ENCODE assay signal across 9 cellular contexts in the genomic region with DNA sequence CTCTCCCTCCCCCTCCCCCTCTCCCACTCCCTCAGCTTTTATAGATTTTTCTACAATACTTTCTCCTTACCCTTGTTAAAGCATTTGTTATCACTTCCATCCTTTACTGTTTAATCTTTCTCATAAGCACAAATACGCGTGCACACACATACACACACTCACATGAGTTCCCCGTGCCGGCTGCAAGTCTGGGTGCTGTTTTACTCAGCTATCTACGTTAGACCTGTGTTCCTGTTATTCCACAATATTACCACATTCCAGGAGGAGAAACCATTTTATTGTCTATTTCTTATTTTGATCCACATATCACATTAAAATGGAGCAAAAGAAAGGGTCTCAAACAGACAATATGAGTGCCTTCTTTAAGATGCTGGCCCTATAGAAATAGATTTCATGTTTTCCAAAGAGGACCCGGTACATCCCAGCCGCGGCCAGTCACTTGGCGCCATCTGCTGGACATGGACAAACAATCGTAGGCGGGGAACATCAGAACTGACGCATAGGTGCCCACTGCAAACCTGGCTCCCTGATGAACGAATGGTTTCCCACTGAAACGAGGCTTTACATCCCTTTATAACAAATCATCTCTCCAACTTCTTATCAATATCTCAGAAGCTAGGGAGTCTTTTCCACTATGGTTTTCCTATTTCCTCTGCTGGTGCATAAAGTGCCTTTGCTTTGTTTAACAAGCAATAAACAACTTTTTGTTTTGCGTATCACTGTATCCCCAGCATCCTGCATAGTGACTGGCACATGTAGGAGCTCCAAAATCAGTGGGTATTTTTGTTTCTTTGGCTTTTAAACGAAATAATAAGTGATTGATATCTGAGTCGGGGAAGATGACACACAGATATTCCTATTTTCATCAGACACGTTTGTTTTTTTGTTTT. TPM values are rescaled to one million over a fixed set of nuclear protein-coding genes. Genes with fewer than 3 reads are reported as not detected.
DNase-seq lines count a peak whose midpoint lies in the region; ATAC-seq, FAIRE-seq and TF ChIP-seq lines count a peak whose summit lies in the region.
"Had no signal": no experiment of that assay in that cellular context is flagged by ENCODE, and none has a peak within 500 bp of the region (broad histone marks: within the 10 kb centered on the region; RNA-seq: fewer than 3 reads in every experiment).

No MANE protein-coding gene starts in this region.

- TF ChIP-seq CTCF in GM12878 (IDR thresholded peaks at IDR 0.05 in 2 of 3, conservative IDR thresholded peaks at IDR 0.05 in 1 of 3; ENCODE audit: control insufficient read depth in 2 of 3, extremely low read depth in 1 of 3, insufficient read depth in 1 of 3, low read depth in 3 of 3, low read length in 3 of 3) (peak; percentile 69 to 81 (median 74)), spleen (IDR thresholded peaks at IDR 0.05 in 8 of 11, conservative IDR thresholded peaks at IDR 0.05 in 3 of 11) (peak in 9 of 11 experiments; percentile 53 to 75 (median 68))

- POLR2A ChIA-PET in GM12878 (lab: Charles Lee): interaction anchor here (0.7 kb wide), 1 partner anchor 330 kb away, joined by 3 read pairs; no protein-coding TSS in a partner anchor

- H3K4me2 ChIP-seq in GM12878 (ENCODE audit: control insufficient read depth, insufficient read depth): no peak overlapping the region
- H3K4me2 ChIP-seq: BLaER1 had no signal

- FAIRE-seq in GM12878 (lab: Jason Lieb, UNC): no peak

- TF ChIP-seq EP300 in GM12878 (IDR thresholded peaks at IDR 0.05; ENCODE audit: borderline replicate concordance in 1 of 2, control insufficient read depth in 1 of 2, low read depth in 2 of 2, low read length in 2 of 2): no peak

- peak; percentile 54 to 79 (median 55) for DNase-seq in NCI-H1417 (lab: John Stamatoyannopoulos, UW)
- DNase-seq in NCI-H1417 treated with DMSO at 0.1 percent for 48 hours (lab: John Stamatoyannopoulos, UW): no peak
- peak; percentile 6 for DNase-seq in NCI-H1092 (lab: John Stamatoyannopoulos, UW)
- DNase-seq in T-helper 1 cell: peak in 4 of 5 donors; percentile 21 to 43 (median 24)
- no peak for DNase-seq in GM12878 (ENCODE audit: low read depth, low spot score)
- DNase-seq in iPS-NIHi11 (ENCODE audit: low spot score): peak; percentile 89
- peak; percentile 78 for DNase-seq in spleen

- in situ Hi-C loops in GM12878 (cut with MboI): no loop called here

- SMC1A ChIA-PET in GM12878 (lab: Charles Lee; ENCODE audit: uncharacterized antibody, unreplicated experiment): interaction anchor here (0.6 to 1.4 kb wide), 5 partner anchors 87 to 859 kb away, joined by 3 to 5 read pairs (median 3); no protein-coding TSS in a partner anchor

- TF ChIP-seq POLR2A in GM12878 (IDR thresholded peaks at IDR 0.05; ENCODE audit: low read depth, low read length): no peak
- no peak for TF ChIP-seq POLR2A in spleen (IDR thresholded peaks at IDR 0.05)

- no peaks in the 10 kb centered on the region for H3K4me1 ChIP-seq in GM12878 (ENCODE audit: control insufficient read depth, insufficient read depth, low read length)
- peaks cover 0 to 8% (median 0%) of the 10 kb centered on the region in 6 donors for H3K4me1 ChIP-seq in spleen
- H3K4me1 ChIP-seq: BLaER1 had no signal

- H3K36me3 ChIP-seq in GM12878 (ENCODE audit: control insufficient read depth in 2 of 2, insufficient read depth in 2 of 2, low read length in 1 of 2): no peaks in the 10 kb centered on the region
- H3K36me3 ChIP-seq in spleen: no peaks in the 10 kb centered on the region
- H3K36me3 ChIP-seq: BLaER1 had no signal

- H3K27ac ChIP-seq in GM12878 (ENCODE audit: control insufficient read depth, insufficient read depth) (no peak overlapping the region), spleen (no peak overlapping the region)
- H3K27ac ChIP-seq: BLaER1 had no signal

- CTCF ChIA-PET in GM12878 (lab: Yijun Ruan, JAX): interaction anchor here (0.5 to 3.1 kb wide), 22 partner anchors 8 to 1310 kb away, joined by 3 to 19 read pairs (median 3); no protein-coding TSS in a partner anchor

- 25% methylated on average over 18 of the region's 18 CpGs for WGBS in GM12878 (ENCODE audit: insufficient coverage, insufficient replicate concordance, low lambda C conversion rate, missing lambda C conversion rate)
- WGBS in spleen, 5 donors: 27 to 32% (median 29%) methylated on average over 18 of the region's 18 CpGs

- H2AFZ ChIP-seq in GM12878 (ENCODE audit: control insufficient read depth, low read depth, low read length): no peak overlapping the region

- no peak overlapping the region for H3K4me3 ChIP-seq in GM12878
- H3K4me3 ChIP-seq in spleen: no peak overlapping the region
- H3K4me3 ChIP-seq: BLaER1 had no signal

- peak; percentile 89 for TF ChIP-seq RAD21 in GM12878 (IDR thresholded peaks at IDR 0.05; ENCODE audit: insufficient read depth, low read depth, low read length)

- no peaks in the 10 kb centered on the region; the same call in 2 of the 3 replicates for H3K9me3 ChIP-seq in GM12878 (replicated peaks; ENCODE audit: control insufficient read depth, insufficient read depth, low read length)
- H3K9me3 ChIP-seq in spleen: peaks cover 3 to 22% (median 16%) of the 10 kb centered on the region in 8 donors

- H3K79me2 ChIP-seq in GM12878 (ENCODE audit: control insufficient read depth, insufficient read depth, low read length): no peaks in the 10 kb centered on the region

- RAD21 ChIA-PET in GM12878 (lab: Charles Lee; ENCODE audit: unreplicated experiment): interaction anchor here (0.7 to 1.6 kb wide), 2 partner anchors 211 to 860 kb away, joined by 3 read pairs; no protein-coding TSS in a partner anchor

- BruUV-seq in GM12878 (replicated peaks; lab: Mats Ljungman, UMichigan): no TSS peak

- no peak overlapping the region for H3K9ac ChIP-seq in GM12878 (ENCODE audit: control insufficient read depth, insufficient read depth, low read length)
- H3K9ac ChIP-seq: BLaER1 had no signal

- H3K27me3 ChIP-seq in GM12878 (replicated peaks in 1 of 2; ENCODE audit: control insufficient read depth in 2 of 2, insufficient read depth in 2 of 2, low read length in 1 of 2) (peaks cover 0 to 3% of the 10 kb centered on the region in 2 experiments; a peak in 2 of 4 replicates), spleen (replicated peaks in 1 of 7) (peaks cover 0 to 20% (median 4%) of the 10 kb centered on the region in 7 donors)
- H3K27me3 ChIP-seq: BLaER1 had no signal

- intact Hi-C loops in GM12878 (cut with micrococcal nuclease; ENCODE audit: unreplicated experiment): loop anchor here (2.0 to 5.0 kb wide), 3 partner anchors 173 to 363 kb away; no protein-coding TSS in a partner anchor
- intact Hi-C loops in spleen (cut with DNase I; ENCODE audit: low total_unique reads): no loop called here

- no peaks in the 10 kb centered on the region for H4K20me1 ChIP-seq in GM12878 (ENCODE audit: control insufficient read depth, insufficient read depth)
- H4K20me1 ChIP-seq: BLaER1 had no signal

- peak; percentile 97 for ATAC-seq in GM12878
- no peak for ATAC-seq in GM19395 (IDR thresholded peaks at IDR 0.05; ENCODE audit: unreplicated experiment)

TF ChIP-seq in GM12878, 131 proteins besides CTCF, POLR2A, EP300 and RAD21 (continues in another document):
- TF ChIP-seq, protein P1, sequence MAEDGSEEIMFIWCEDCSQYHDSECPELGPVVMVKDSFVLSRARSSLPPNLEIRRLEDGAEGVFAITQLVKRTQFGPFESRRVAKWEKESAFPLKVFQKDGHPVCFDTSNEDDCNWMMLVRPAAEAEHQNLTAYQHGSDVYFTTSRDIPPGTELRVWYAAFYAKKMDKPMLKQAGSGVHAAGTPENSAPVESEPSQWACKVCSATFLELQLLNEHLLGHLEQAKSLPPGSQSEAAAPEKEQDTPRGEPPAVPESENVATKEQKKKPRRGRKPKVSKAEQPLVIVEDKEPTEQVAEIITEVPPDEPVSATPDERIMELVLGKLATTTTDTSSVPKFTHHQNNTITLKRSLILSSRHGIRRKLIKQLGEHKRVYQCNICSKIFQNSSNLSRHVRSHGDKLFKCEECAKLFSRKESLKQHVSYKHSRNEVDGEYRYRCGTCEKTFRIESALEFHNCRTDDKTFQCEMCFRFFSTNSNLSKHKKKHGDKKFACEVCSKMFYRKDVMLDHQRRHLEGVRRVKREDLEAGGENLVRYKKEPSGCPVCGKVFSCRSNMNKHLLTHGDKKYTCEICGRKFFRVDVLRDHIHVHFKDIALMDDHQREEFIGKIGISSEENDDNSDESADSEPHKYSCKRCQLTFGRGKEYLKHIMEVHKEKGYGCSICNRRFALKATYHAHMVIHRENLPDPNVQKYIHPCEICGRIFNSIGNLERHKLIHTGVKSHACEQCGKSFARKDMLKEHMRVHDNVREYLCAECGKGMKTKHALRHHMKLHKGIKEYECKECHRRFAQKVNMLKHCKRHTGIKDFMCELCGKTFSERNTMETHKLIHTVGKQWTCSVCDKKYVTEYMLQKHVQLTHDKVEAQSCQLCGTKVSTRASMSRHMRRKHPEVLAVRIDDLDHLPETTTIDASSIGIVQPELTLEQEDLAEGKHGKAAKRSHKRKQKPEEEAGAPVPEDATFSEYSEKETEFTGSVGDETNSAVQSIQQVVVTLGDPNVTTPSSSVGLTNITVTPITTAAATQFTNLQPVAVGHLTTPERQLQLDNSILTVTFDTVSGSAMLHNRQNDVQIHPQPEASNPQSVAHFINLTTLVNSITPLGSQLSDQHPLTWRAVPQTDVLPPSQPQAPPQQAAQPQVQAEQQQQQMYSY (CRISPR knock-in tag; IDR thresholded peaks at IDR 0.05): no peak
- TF ChIP-seq EGR1 (IDR thresholded peaks at IDR 0.05; ENCODE audit: borderline replicate concordance in 1 of 2, low read depth in 2 of 2, low read length in 2 of 2): peak in 1 of 2 experiments; percentile 37; a peak in 1 of 3 replicates
- 0 out of 2 replicates have a peak, but pooled peaks have one; percentile 18 for TF ChIP-seq CREM (IDR thresholded peaks at IDR 0.05; ENCODE audit: low read depth)
- TF ChIP-seq PML (IDR thresholded peaks at IDR 0.05; ENCODE audit: low read length): no peak

RNA-seq across cellular contexts. Expression of a gene that starts 25.2 kb away (rescaled TPM):
- 38.6 and 39.9 TPM in 2 replicates for total RNA-seq in GM12878 (2013; cell fraction: nucleolus; rRNA removed)
- 20.0 and 26.9 TPM in 2 replicates for total RNA-seq in GM12878 (2014; rRNA removed)
- 25.0 and 28.1 TPM in 2 replicates for total RNA-seq in GM12878 (2014; rRNA removed; fragmentation: Illumina TruSeq; extraction: Trizol)
- 34.0 and 34.8 TPM in 2 replicates for total RNA-seq in GM12878 (2021)
- polyA plus RNA-seq in GM12878 (2011; ENCODE audit: low read depth): 21.7 TPM
- 42.4 and 52.7 TPM in 2 replicates for polyA plus RNA-seq in GM12878 (2011; rRNA removed)
- polyA plus RNA-seq in GM12878 (2011; cell fraction: cytosol; rRNA removed): 15.6 and 19.0 TPM in 2 replicates
- 30.3 and 34.8 TPM in 2 replicates for polyA plus RNA-seq in GM12878 (2011; cell fraction: nucleus; rRNA removed)
- polyA plus RNA-seq in GM12878 (2012): 42.8 and 49.7 TPM in 2 replicates
- 26.1 and 28.1 TPM in 2 replicates for polyA plus RNA-seq in GM12878 (2014; fragmentation: Illumina TruSeq; extraction: Trizol)
- polyA plus RNA-seq in GM12878 (2014; fragmentation: Nextera tagmentation; extraction: Ambion mirVana): 10 to 100 TPM; 15.2 to 22.3 TPM
- polyA plus RNA-seq in GM12878 (2014; rRNA removed): 20.2 and 25.9 TPM in 2 replicates
- 10 to 100 TPM; 30.6 to 32.3 TPM for polyA plus RNA-seq in GM12878 (2016; fragmentation: Nextera tagmentation; extraction: Ambion mirVana)
- polyA minus RNA-seq in GM12878 (2011; rRNA and poly(A)+ RNA removed): 20.2 and 33.3 TPM in 2 replicates
- polyA minus RNA-seq in GM12878 (2011; cell fraction: cytosol; rRNA and poly(A)+ RNA removed): 8.3 and 8.8 TPM in 2 replicates
- polyA minus RNA-seq in GM12878 (2011; cell fraction: nucleus; rRNA and poly(A)+ RNA removed): 12.0 and 16.3 TPM in 2 replicates
- 10 to 100 TPM; 43.5 to 73.7 (median 61.0) TPM for total RNA-seq in spleen
- polyA plus RNA-seq in spleen: 10 to 100 TPM; 17.2 to 51.3 (median 25.1) TPM

Comparison
In these comparisons a context has a peak if more than half of its experiments do, and no peak if none do; other contexts are left out.
1. DNase-seq: peak in NCI-H1417 (3 of 3), NCI-H1092 (single experiment), T-helper 1 cell (4 of 5), iPS-NIHi11 (single experiment) and spleen (single experiment); none in NCI-H1417 treated with DMSO at 0.1 percent for 48 hours (single experiment) and GM12878 (single experiment).